In the genomic region with DNA sequence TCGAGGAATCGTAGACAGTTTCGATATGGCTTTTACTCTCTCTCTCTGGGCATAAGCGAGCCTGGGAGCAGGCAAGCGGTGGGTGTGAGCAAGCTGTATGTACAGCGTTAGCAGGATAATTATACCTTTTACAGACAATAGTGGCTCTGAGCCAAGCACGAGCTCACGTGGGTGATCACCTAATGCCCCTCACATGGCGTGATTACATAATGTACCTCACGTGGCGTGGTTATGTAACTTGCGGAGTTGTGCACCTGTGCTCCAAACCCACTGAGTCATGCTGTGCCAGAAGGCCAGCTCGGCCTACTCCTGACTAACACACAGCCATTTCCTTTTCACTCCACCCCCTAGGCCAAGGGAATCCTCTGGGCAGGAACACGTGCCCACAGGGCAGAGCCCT, we compare ENCODE assay signal across 19 cellular contexts.
A peak's percentile ranks its signal among the peaks of the same experiment; 100 is the strongest.
DNase-seq lines count a peak whose midpoint lies in the region; ATAC-seq, FAIRE-seq and TF ChIP-seq lines count a peak whose summit lies in the region.
"Had no signal": no experiment of that assay in that cellular context is flagged by ENCODE, and none has a peak within 500 bp of the region (broad histone marks: within the 10 kb centered on the region; RNA-seq: fewer than 3 reads in every experiment).

No MANE protein-coding gene starts in this region.

- H3K23me2 ChIP-seq in H1 (ENCODE audit: low read depth, low read length), result no peaks in the 10 kb centered on the region

- H3K9me3 ChIP-seq in breast epithelium (peaks cover 8 to 12% of the 10 kb centered on the region in 2 donors), H1 (ENCODE audit: insufficient read depth in 2 of 2, low read depth in 1 of 2, low read length in 1 of 2) (peaks cover 13 to 22% of the 10 kb centered on the region in 2 experiments), upper lobe of right lung (no peaks in the 10 kb centered on the region), ascending aorta (no peaks in the 10 kb centered on the region)
- H3K9me3 ChIP-seq: suprapubic skin had no signal

- DNase-seq in MCF 10A (ENCODE audit: unreplicated experiment) (peak; percentile 97), breast epithelium (ENCODE audit: low spot score in 2 of 2) (no peak), NCI-H69 (lab: John Stamatoyannopoulos, UW) (peak; percentile 99), H1 (ENCODE audit: low read depth in 1 of 2, low spot score in 2 of 2) (no peak), upper lobe of right lung (no peak), ascending aorta (ENCODE audit: low spot score in 2 of 2) (no peak), ecto neural progenitor cell (ENCODE audit: low spot score) (no peak)
- DNase-seq in activated T-cell treated with anti-CD3 and anti-CD28 coated beads, Interleukin-2, amount 50 U/mL, for 48 hours, result no peak
- DNase-seq: activated CD4-positive, alpha-beta T cell treated with anti-CD3 and anti-CD28 coated beads for 36 hours; activated T-cell treated with anti-CD3 and anti-CD28 coated beads, Interleukin-2, amount 50 U/mL, for 24 hours; CD8-positive, alpha-beta memory T cell; effector CD4-positive, alpha-beta T cell; foreskin fibroblast; occipital lobe; PC-9 had no signal

- H2BK15ac ChIP-seq in H1 (ENCODE audit: low read length), result no peak overlapping the region

- no peak overlapping the region for H2BK5ac ChIP-seq in H1 (ENCODE audit: low read depth, low read length)

- H3K27ac ChIP-seq in breast epithelium, result no peak overlapping the region
- H3K27ac ChIP-seq in H1 (ENCODE audit: low read depth, low read length), result no peak overlapping the region
- no peak overlapping the region for H3K27ac ChIP-seq in upper lobe of right lung
- H3K27ac ChIP-seq in ascending aorta, result no peak overlapping the region
- H3K27ac ChIP-seq: PC-9, suprapubic skin had no signal

- no peak overlapping the region for H3K14ac ChIP-seq in H1 (ENCODE audit: insufficient read length)

- no peak for TF ChIP-seq RAD21 in H1 (IDR thresholded peaks at IDR 0.05 in 1 of 2, conservative IDR thresholded peaks at IDR 0.05 in 1 of 2; ENCODE audit: low read depth in 2 of 2, low read length in 2 of 2)

- no peaks in the 10 kb centered on the region for H3K36me3 Mint-ChIP-seq in MCF 10A (ENCODE audit: insufficient read depth, unreplicated experiment)
- H3K36me3 Mint-ChIP-seq: CD8-positive, alpha-beta memory T cell had no signal

- H3K79me2 ChIP-seq in H1 (ENCODE audit: control insufficient read depth in 1 of 2, insufficient read depth in 2 of 2, low read length in 2 of 2), result no peaks in the 10 kb centered on the region

- ATAC-seq in upper lobe of right lung, result peak; percentile 8
- ATAC-seq: activated CD4-positive, alpha-beta T cell treated with anti-CD3 and anti-CD28 coated beads for 36 hours had no signal

- TF ChIP-seq POLR2A in breast epithelium (IDR thresholded peaks at IDR 0.05) (no peak), H1 (IDR thresholded peaks at IDR 0.05; ENCODE audit: control extremely low read depth in 1 of 2, low read depth in 2 of 2, low read length in 2 of 2) (no peak)

- no peak overlapping the region for H4K8ac ChIP-seq in H1 (ENCODE audit: extremely low read depth, insufficient read depth, low read length)

- no peak overlapping the region for H3K4me3 ChIP-seq in breast epithelium
- no peak overlapping the region for H3K4me3 ChIP-seq in H1 (ENCODE audit: extremely low read depth in 1 of 4, insufficient read depth in 2 of 4, low read depth in 3 of 4, low read length in 4 of 4)
- no peak overlapping the region for H3K4me3 ChIP-seq in upper lobe of right lung
- no peak overlapping the region for H3K4me3 ChIP-seq in ascending aorta
- H3K4me3 ChIP-seq: PC-9, smooth muscle cell, suprapubic skin had no signal

- no peak overlapping the region; the same call in 1 of the 2 replicates for H2BK20ac ChIP-seq in H1 (ENCODE audit: low read length)

- H4K91ac ChIP-seq in H1 (replicated peaks; ENCODE audit: insufficient read length, low read length), result no peak overlapping the region

- H3K23ac ChIP-seq in H1 (ENCODE audit: insufficient read length), result no peak overlapping the region

- H2AK5ac ChIP-seq in H1 (ENCODE audit: low read depth, low read length), result no peak overlapping the region

- no peak overlapping the region for H3K27ac Mint-ChIP-seq in MCF 10A (ENCODE audit: low read depth, unreplicated experiment)
- H3K27ac Mint-ChIP-seq: activated CD4-positive, alpha-beta T cell treated with anti-CD3 and anti-CD28 coated beads for 36 hours; activated T-cell treated with anti-CD3 and anti-CD28 coated beads, Interleukin-2, amount 50 U/mL, for 24 hours; CD8-positive, alpha-beta memory T cell; T-helper 1 cell treated with Interleukin-12 subunit alpha and Interleukin-12 subunit beta and Interleukin-4 antibody, amounts not matched to agents 30 μg/mL and 1 μg/mL, for 36 hours had no signal

- CTCF ChIA-PET in MCF 10A (lab: Yijun Ruan, JAX) (no interaction called here), H1 (lab: Charles Lee; ENCODE audit: partially characterized antibody) (interaction anchor here (0.6 kb wide), 1 partner anchor 910 kb away, joined by 4 read pairs; no protein-coding TSS in a partner anchor)

- no peak overlapping the region for H3K9ac ChIP-seq in H1 (replicated peaks in 1 of 4; ENCODE audit: extremely low read depth in 1 of 4, low read depth in 3 of 4, low read length in 3 of 4)

- TF ChIP-seq CTCF in MCF 10A (IDR thresholded peaks at IDR 0.05; ENCODE audit: unreplicated experiment) (no peak), breast epithelium (IDR thresholded peaks at IDR 0.05) (no peak), H1 (IDR thresholded peaks at IDR 0.05; ENCODE audit: control extremely low read depth in 1 of 3, insufficient read depth in 1 of 3, low read depth in 1 of 3, low read length in 3 of 3) (no peak), upper lobe of right lung (IDR thresholded peaks at IDR 0.05) (no peak), ascending aorta (IDR thresholded peaks at IDR 0.05) (no peak)

- no peaks in the 10 kb centered on the region for H3K79me1 ChIP-seq in H1 (ENCODE audit: low read depth, low read length)

- no peak for TF ChIP-seq EP300 in H1 (IDR thresholded peaks at IDR 0.05; ENCODE audit: borderline replicate concordance in 1 of 2, low read depth in 2 of 2, low read length in 2 of 2)

- 88% methylated on average over 14 of the region's 14 CpGs; no CpG with 5 or more reads in 1 of the 2 experiments for WGBS in H1 (ENCODE audit: extremely low coverage in 1 of 2, insufficient coverage in 1 of 2, insufficient read length in 1 of 2, insufficient replicate concordance in 2 of 2, low coverage in 1 of 2, low lambda C conversion rate in 2 of 2, missing lambda C conversion rate in 1 of 2), 2 experiments

- intact Hi-C loops in MCF 10A (cut with micrococcal nuclease), result no loop called here
- intact Hi-C loops in breast epithelium (cut with DNase I; ENCODE audit: low total_unique reads), result no loop called here
- intact Hi-C loops in upper lobe of right lung (cut with DNase I), result no loop called here
- intact Hi-C loops in ascending aorta (cut with DNase I), result no loop called here

- H3K36me3 ChIP-seq in breast epithelium, result no peaks in the 10 kb centered on the region
- 0 out of 8 replicates have a peak, but pooled peaks cover 0 to 6% (median 0%) of the 10 kb centered on the region in 4 experiments for H3K36me3 ChIP-seq in H1 (ENCODE audit: control insufficient read depth in 2 of 4, insufficient read depth in 4 of 4, low read length in 3 of 4)
- H3K36me3 ChIP-seq in upper lobe of right lung, result no peaks in the 10 kb centered on the region
- H3K36me3 ChIP-seq in ascending aorta, result no peaks in the 10 kb centered on the region
- H3K36me3 ChIP-seq: suprapubic skin had no signal

- no peak overlapping the region for H3K18ac ChIP-seq in H1 (ENCODE audit: extremely low read depth, low read length)

- H2BK120ac ChIP-seq in H1 (replicated peaks; ENCODE audit: low read depth, low read length), result no peak overlapping the region

- H2BK12ac ChIP-seq in H1 (ENCODE audit: low read depth, low read length), result peak overlapping the region; percentile 60; the same call in 1 of the 2 replicates

- no peak overlapping the region for H2AFZ ChIP-seq in H1 (ENCODE audit: low read length)
- H2AFZ ChIP-seq: PC-9 had no signal

- H3K27me3 Mint-ChIP-seq in MCF 10A (ENCODE audit: insufficient read depth, unreplicated experiment), result no peaks in the 10 kb centered on the region
- H3K27me3 Mint-ChIP-seq: activated CD4-positive, alpha-beta T cell treated with anti-CD3 and anti-CD28 coated beads for 36 hours; activated T-cell treated with anti-CD3 and anti-CD28 coated beads, Interleukin-2, amount 50 U/mL, for 24 hours; CD8-positive, alpha-beta memory T cell had no signal

- H3K4me2 ChIP-seq in H1 (ENCODE audit: insufficient read depth in 1 of 2, low read depth in 2 of 2, low read length in 2 of 2), result no peak overlapping the region
- H3K4me2 ChIP-seq: PC-9, smooth muscle cell had no signal

- FAIRE-seq in H1 (lab: Jason Lieb, UNC), result no peak
- FAIRE-seq: astrocyte had no signal

- no peak overlapping the region for H4K5ac ChIP-seq in H1 (ENCODE audit: insufficient read length, low read depth, low read length)

- no TSS peak for BruUV-seq in MCF 10A (replicated peaks; lab: Mats Ljungman, UMichigan)

- POLR2A ChIA-PET in MCF 10A (lab: Yijun Ruan, JAX), result interaction anchor here (1.3 kb wide), 1 partner anchor 699 kb away, joined by 3 read pairs; no protein-coding TSS in a partner anchor
- POLR2A ChIA-PET in H1 (lab: Charles Lee; ENCODE audit: partially characterized antibody), result no interaction called here

- peaks cover 11% of the 10 kb centered on the region for H3K4me1 Mint-ChIP-seq in MCF 10A (ENCODE audit: insufficient read depth, unreplicated experiment)
- H3K4me1 Mint-ChIP-seq: activated CD4-positive, alpha-beta T cell treated with anti-CD3 and anti-CD28 coated beads for 36 hours; CD8-positive, alpha-beta memory T cell had no signal

- H4K20me1 ChIP-seq in H1 (replicated peaks in 1 of 2; ENCODE audit: control insufficient read depth in 1 of 2, insufficient read depth in 2 of 2, low read length in 2 of 2), result no peaks in the 10 kb centered on the region

- H3K4me1 ChIP-seq in breast epithelium (no peaks in the 10 kb centered on the region), H1 (replicated peaks in 1 of 4; ENCODE audit: control insufficient read depth in 3 of 4, insufficient read depth in 4 of 4, low read length in 3 of 4) (no peaks in the 10 kb centered on the region), upper lobe of right lung (no peaks in the 10 kb centered on the region), ascending aorta (no peaks in the 10 kb centered on the region)
- H3K4me1 ChIP-seq: suprapubic skin had no signal

- no peak overlapping the region for H3K4me3 Mint-ChIP-seq in MCF 10A (ENCODE audit: unreplicated experiment)
- H3K4me3 Mint-ChIP-seq: activated CD4-positive, alpha-beta T cell treated with anti-CD3 and anti-CD28 coated beads for 36 hours; activated T-cell treated with anti-CD3 and anti-CD28 coated beads, Interleukin-2, amount 50 U/mL, for 24 hours; CD8-positive, alpha-beta memory T cell; T-helper 1 cell treated with Interleukin-12 subunit alpha and Interleukin-12 subunit beta and Interleukin-4 antibody, amounts not matched to agents 30 μg/mL and 1 μg/mL, for 36 hours had no signal

- no peaks in the 10 kb centered on the region for H3K27me3 ChIP-seq in breast epithelium
- H3K27me3 ChIP-seq in H1 (replicated peaks in 1 of 4; ENCODE audit: control insufficient read depth in 3 of 4, extremely low read depth in 1 of 4, insufficient read depth in 3 of 4, low read length in 3 of 4), result no peaks in the 10 kb centered on the region
- H3K27me3 ChIP-seq in upper lobe of right lung, result no peaks in the 10 kb centered on the region
- H3K27me3 ChIP-seq in ascending aorta, result no peaks in the 10 kb centered on the region
- H3K27me3 ChIP-seq: suprapubic skin had no signal

- H3K56ac ChIP-seq in H1 (replicated peaks; ENCODE audit: insufficient read length, low read depth, low read length), result no peak overlapping the region

- H3K4ac ChIP-seq in H1 (replicated peaks; ENCODE audit: insufficient read length, low read depth, low read length), result no peak overlapping the region

- no peaks in the 10 kb centered on the region for H3K9me3 Mint-ChIP-seq in MCF 10A (ENCODE audit: unreplicated experiment)

Comparison
In these comparisons a context has a peak if more than half of its experiments do, and no peak if none do; other contexts are left out.
1. DNase-seq: peak in MCF 10A (single experiment) and NCI-H69 (single experiment); none in breast epithelium (0 of 2), H1 (0 of 2), upper lobe of right lung (single experiment), ascending aorta (0 of 2), ecto neural progenitor cell (single experiment) and activated T-cell treated with anti-CD3 and anti-CD28 coated beads, Interleukin-2, amount 50 U/mL, for 48 hours (0 of 2).